In the genomic region with DNA sequence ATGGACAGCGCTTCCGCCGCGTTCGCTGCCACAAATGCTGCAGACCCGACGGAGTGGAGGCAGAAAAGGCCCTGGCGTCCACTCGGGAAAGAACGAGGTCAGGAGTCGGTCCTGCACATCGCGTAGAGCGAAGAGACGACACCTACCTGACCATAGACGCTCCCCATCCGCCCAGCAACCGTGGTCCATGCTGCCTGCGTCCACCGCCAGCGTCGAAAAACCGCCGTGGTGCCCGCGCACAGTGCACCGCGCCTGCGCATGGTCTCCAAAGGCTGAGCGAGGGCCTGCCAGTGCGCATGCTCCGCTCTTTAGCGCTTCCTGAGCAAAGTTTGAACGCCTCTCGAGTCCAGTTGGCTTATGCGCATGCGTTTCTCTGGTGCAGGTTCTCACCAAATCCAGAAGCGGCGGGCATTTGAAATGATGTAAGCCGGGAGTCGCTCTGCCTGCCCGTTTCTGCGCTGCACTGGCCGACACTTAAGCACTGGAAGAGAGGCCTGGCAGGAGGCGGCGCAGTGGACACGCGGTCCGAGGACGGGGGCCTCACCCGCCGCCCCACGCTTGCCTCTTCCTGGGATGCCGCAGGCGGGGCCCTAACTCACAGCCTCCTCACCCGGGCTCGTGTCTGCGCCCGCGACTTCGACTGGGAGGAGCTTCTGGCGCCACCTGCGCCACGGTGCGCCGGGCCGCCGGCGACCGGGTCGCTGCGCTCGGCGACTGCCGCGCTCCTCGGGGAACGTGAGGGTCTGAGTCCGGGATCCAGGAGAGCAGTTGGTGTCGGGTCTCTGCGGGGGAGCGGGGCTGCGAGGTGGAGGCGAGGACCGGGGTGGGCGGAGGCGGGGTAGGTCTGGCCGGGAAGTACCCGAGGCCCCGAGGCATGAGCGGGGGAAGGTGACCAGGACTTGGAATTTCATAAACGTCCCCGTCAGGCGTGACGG, we compare ENCODE assay signal across 8 cellular contexts. TPM values are rescaled to one million over a fixed set of nuclear protein-coding genes. Genes with fewer than 3 reads are reported as not detected.
DNase-seq lines count a peak whose midpoint lies in the region; ATAC-seq and TF ChIP-seq lines count a peak whose summit lies in the region.

A gene with protein sequence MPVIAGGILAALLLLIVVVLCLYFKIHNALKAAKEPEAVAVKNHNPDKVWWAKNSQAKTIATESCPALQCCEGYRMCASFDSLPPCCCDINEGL (minus strand): TSS at position 243 of the 935 bp plus-strand sequence. CDS start 29,066 bp downstream, outside the sequence.

- peaks cover 38% of the 10 kb centered on the region for H3K36me3 Mint-ChIP-seq in activated CD4-positive, alpha-beta T cell treated with anti-CD3 and anti-CD28 coated beads, Interleukin-2, amount 10 ng/mL, durations not matched to agents 7 days and 5 days (ENCODE audit: low read depth)

- 4% methylated on average over 95 of the region's 95 CpGs for WGBS in liver

- no peaks in the 10 kb centered on the region for H3K9me3 ChIP-seq in liver (ENCODE audit: control insufficient read depth in 4 of 4, low read length in 3 of 4)

- intact Hi-C loops in dorsolateral prefrontal cortex (cut with DNase I), result loop anchor here (5.0 to 10.0 kb wide), 3 partner anchors 73 to 95 kb away; a partner anchor contains a TSS

- TF ChIP-seq CTCF in dorsolateral prefrontal cortex (IDR thresholded peaks at IDR 0.05 in 54 of 56, conservative IDR thresholded peaks at IDR 0.05 in 2 of 56; ENCODE audit: low read depth in 1 of 56, partially characterized antibody in 56 of 56) (peak in 27 of 56 donors; percentile 4 to 46 (median 26)), liver (IDR thresholded peaks at IDR 0.05; ENCODE audit: low read depth, low read length, missing input control) (no peak)

- DNase-seq in AG08395 (ENCODE audit: low spot score) (peak; percentile 99), NCI-H510A treated with DMSO at 0.1 percent for 48 hours (lab: John Stamatoyannopoulos, UW) (peak; percentile 99), dorsolateral prefrontal cortex (peak; percentile 77 to 93 (median 90))
- DNase-seq in activated CD4-positive, alpha-beta T cell treated with anti-CD3 and anti-CD28 coated beads, Interleukin-2, amount 10 ng/mL, durations not matched to agents 7 days and 5 days, result peak; percentile 97
- DNase-seq in stimulated activated CD4-positive, alpha-beta T cell treated with anti-CD3 and anti-CD28 coated beads, TNF-alpha, amount 100 ng/mL, for 4 hours (ENCODE audit: low read depth in 3 of 3), result peak; percentile 82 to 93 (median 90)

- peak within 1 kb of the TSS; percentile 94 for H3K4me3 Mint-ChIP-seq in activated CD4-positive, alpha-beta T cell treated with anti-CD3 and anti-CD28 coated beads, Interleukin-2, amount 10 ng/mL, durations not matched to agents 7 days and 5 days

- TF ChIP-seq RAD21 in liver (IDR thresholded peaks at IDR 0.05), result peak in 1 of 2 donors; percentile 4

- peaks cover 5 to 16% (median 11%) of the 10 kb centered on the region in 4 donors for H3K4me1 ChIP-seq in liver (ENCODE audit: control insufficient read depth in 4 of 4, insufficient read depth in 4 of 4, low read length in 3 of 4)

- H3K27me3 Mint-ChIP-seq in activated CD4-positive, alpha-beta T cell treated with anti-CD3 and anti-CD28 coated beads, Interleukin-2, amount 10 ng/mL, durations not matched to agents 7 days and 5 days, result no peaks in the 10 kb centered on the region

- H3K36me3 ChIP-seq in liver (ENCODE audit: control insufficient read depth in 4 of 4, insufficient read depth in 3 of 4, low read depth in 1 of 4, low read length in 3 of 4), result no peaks in the 10 kb centered on the region

- H3K27ac Mint-ChIP-seq in activated CD4-positive, alpha-beta T cell treated with anti-CD3 and anti-CD28 coated beads, Interleukin-2, amount 10 ng/mL, durations not matched to agents 7 days and 5 days, result peak within 1 kb of the TSS; percentile 96

- H3K4me3 ChIP-seq in dorsolateral prefrontal cortex (peak within 1 kb of the TSS; percentile 55 to 90 (median 76)), liver (ENCODE audit: low read depth in 1 of 3, low read length in 3 of 3) (peak within 1 kb of the TSS; percentile 39 to 77 (median 51))

- peak; percentile 77 for TF ChIP-seq POLR2A in GM18951 (IDR thresholded peaks at IDR 0.05; ENCODE audit: extremely low read depth, insufficient read depth, insufficient read length)

- peak within 1 kb of the TSS in 1 of 2 donors; percentile 11 for H3K9ac ChIP-seq in liver (ENCODE audit: low read depth in 1 of 2, low read length in 2 of 2)

- CTCF ChIA-PET in activated CD4-positive, alpha-beta T cell treated with anti-CD3 and anti-CD28 coated beads, Interleukin-2, amount 10 ng/mL, durations not matched to agents 7 days and 5 days (lab: Charles Lee), result interaction anchor here (1.0 kb wide), 1 partner anchor 74 kb away, joined by 3 read pairs; no protein-coding TSS in a partner anchor

- peaks cover 48% of the 10 kb centered on the region for H3K4me1 Mint-ChIP-seq in activated CD4-positive, alpha-beta T cell treated with anti-CD3 and anti-CD28 coated beads, Interleukin-2, amount 10 ng/mL, durations not matched to agents 7 days and 5 days

- H3K27ac ChIP-seq in dorsolateral prefrontal cortex (peak within 1 kb of the TSS in 14 of 59 donors; percentile 33 to 73 (median 56)), liver (ENCODE audit: low read depth in 1 of 2, low read length in 2 of 2) (no peak within 1 kb of the TSS)

- in situ Hi-C loops in GM18951 (cut with MboI; ENCODE audit: low sequenced_read_pairs, unreplicated experiment), result no loop called here

- peaks cover 2% of the 10 kb centered on the region for H3K9me3 Mint-ChIP-seq in activated CD4-positive, alpha-beta T cell treated with anti-CD3 and anti-CD28 coated beads, Interleukin-2, amount 10 ng/mL, durations not matched to agents 7 days and 5 days

- peak; percentile 81 for ATAC-seq in HG03196 (IDR thresholded peaks at IDR 0.05; ENCODE audit: unreplicated experiment)

- POLR2A ChIA-PET in activated CD4-positive, alpha-beta T cell treated with anti-CD3 and anti-CD28 coated beads, Interleukin-2, amount 10 ng/mL, durations not matched to agents 7 days and 5 days (lab: Charles Lee), result no interaction called here

- no peaks in the 10 kb centered on the region for H3K27me3 ChIP-seq in dorsolateral prefrontal cortex
- no peaks in the 10 kb centered on the region for H3K27me3 ChIP-seq in liver (ENCODE audit: control insufficient read depth in 4 of 4, insufficient read depth in 4 of 4, low read length in 3 of 4)

TF ChIP-seq in liver, 16 proteins besides CTCF, POLR2A, EP300 and RAD21 (continues in another document):
- peak in 1 of 2 donors; percentile 40 for TF ChIP-seq GABPA (IDR thresholded peaks at IDR 0.05 in 1 of 2, conservative IDR thresholded peaks at IDR 0.05 in 1 of 2)
- TF ChIP-seq TAF1 (conservative IDR thresholded peaks at IDR 0.05), result no peak
- TF ChIP-seq SP1 (IDR thresholded peaks at IDR 0.05), result no peak
- no peak for TF ChIP-seq RXRA (IDR thresholded peaks at IDR 0.05)
- TF ChIP-seq EGR1 (IDR thresholded peaks at IDR 0.05; ENCODE audit: low read depth in 2 of 2), result no peak
- TF ChIP-seq, protein P1, sequence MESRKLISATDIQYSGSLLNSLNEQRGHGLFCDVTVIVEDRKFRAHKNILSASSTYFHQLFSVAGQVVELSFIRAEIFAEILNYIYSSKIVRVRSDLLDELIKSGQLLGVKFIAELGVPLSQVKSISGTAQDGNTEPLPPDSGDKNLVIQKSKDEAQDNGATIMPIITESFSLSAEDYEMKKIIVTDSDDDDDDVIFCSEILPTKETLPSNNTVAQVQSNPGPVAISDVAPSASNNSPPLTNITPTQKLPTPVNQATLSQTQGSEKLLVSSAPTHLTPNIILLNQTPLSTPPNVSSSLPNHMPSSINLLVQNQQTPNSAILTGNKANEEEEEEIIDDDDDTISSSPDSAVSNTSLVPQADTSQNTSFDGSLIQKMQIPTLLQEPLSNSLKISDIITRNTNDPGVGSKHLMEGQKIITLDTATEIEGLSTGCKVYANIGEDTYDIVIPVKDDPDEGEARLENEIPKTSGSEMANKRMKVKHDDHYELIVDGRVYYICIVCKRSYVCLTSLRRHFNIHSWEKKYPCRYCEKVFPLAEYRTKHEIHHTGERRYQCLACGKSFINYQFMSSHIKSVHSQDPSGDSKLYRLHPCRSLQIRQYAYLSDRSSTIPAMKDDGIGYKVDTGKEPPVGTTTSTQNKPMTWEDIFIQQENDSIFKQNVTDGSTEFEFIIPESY (IDR thresholded peaks at IDR 0.05), result peak; percentile 40
- no peak for TF ChIP-seq FOXA2 (IDR thresholded peaks at IDR 0.05)
- no peak for TF ChIP-seq NR2F2 (IDR thresholded peaks at IDR 0.05)
- TF ChIP-seq HNF4A (conservative IDR thresholded peaks at IDR 0.05), result peak in 1 of 2 donors; percentile 62
- peak; percentile 65 for TF ChIP-seq YY1 (IDR thresholded peaks at IDR 0.05)
- no peak for TF ChIP-seq JUND (IDR thresholded peaks at IDR 0.05)
- no peak for TF ChIP-seq HNF4G (IDR thresholded peaks at IDR 0.05)
- TF ChIP-seq, protein P2, sequence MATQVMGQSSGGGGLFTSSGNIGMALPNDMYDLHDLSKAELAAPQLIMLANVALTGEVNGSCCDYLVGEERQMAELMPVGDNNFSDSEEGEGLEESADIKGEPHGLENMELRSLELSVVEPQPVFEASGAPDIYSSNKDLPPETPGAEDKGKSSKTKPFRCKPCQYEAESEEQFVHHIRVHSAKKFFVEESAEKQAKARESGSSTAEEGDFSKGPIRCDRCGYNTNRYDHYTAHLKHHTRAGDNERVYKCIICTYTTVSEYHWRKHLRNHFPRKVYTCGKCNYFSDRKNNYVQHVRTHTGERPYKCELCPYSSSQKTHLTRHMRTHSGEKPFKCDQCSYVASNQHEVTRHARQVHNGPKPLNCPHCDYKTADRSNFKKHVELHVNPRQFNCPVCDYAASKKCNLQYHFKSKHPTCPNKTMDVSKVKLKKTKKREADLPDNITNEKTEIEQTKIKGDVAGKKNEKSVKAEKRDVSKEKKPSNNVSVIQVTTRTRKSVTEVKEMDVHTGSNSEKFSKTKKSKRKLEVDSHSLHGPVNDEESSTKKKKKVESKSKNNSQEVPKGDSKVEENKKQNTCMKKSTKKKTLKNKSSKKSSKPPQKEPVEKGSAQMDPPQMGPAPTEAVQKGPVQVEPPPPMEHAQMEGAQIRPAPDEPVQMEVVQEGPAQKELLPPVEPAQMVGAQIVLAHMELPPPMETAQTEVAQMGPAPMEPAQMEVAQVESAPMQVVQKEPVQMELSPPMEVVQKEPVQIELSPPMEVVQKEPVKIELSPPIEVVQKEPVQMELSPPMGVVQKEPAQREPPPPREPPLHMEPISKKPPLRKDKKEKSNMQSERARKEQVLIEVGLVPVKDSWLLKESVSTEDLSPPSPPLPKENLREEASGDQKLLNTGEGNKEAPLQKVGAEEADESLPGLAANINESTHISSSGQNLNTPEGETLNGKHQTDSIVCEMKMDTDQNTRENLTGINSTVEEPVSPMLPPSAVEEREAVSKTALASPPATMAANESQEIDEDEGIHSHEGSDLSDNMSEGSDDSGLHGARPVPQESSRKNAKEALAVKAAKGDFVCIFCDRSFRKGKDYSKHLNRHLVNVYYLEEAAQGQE (IDR thresholded peaks at IDR 0.05), result no peak

RNA-seq across cellular contexts. Expression of the gene that starts here (rescaled TPM):
- total RNA-seq in activated CD4-positive, alpha-beta T cell treated with anti-CD3 and anti-CD28 coated beads, Interleukin-2, amount 10 ng/mL, durations not matched to agents 7 days and 5 days, result 10 to 100 TPM; 12.1 to 13.9 TPM
- total RNA-seq in dorsolateral prefrontal cortex, result 1 to 10 TPM; 1.5 to 9.2 (median 4.9) TPM
- total RNA-seq in liver, result 1 to 10 TPM in 1 of 2 donors, under 1 TPM in 1; 0.84 to 2.0 TPM
- under 1 TPM in 1 of 2 donors, not detected in 1; 0.21 TPM for polyA plus RNA-seq in liver
